ENCODE assay signal across 8 cellular contexts in the genomic region with DNA sequence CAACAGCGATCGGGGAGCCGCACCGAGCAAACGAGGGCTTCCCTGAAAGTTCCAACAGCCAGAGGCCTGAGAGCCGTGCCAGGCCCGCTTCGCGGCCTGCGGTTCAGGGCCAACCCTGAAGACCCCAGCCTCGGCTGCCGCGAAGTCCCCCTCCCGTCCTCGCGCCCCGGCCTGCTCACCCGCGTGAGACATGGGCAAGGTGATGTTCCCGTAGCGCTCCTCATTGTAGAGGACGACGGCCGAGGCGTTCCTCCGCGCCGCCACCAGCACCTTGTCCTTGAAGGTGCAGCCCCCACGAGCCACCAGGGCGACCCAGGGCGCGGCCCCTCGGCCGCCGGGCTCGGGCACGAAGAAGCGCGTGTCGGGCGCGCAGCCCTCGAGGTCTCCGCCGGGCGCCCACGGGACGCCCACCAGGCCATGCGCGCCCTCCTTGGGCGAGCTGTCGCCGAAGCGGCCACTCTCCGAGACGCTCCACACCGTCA. TPM values are rescaled to one million over a fixed set of nuclear protein-coding genes. Genes with fewer than 3 reads are reported as not detected.
A peak's percentile ranks its signal among the peaks of the same experiment; 100 is the strongest.
DNase-seq lines count a peak whose midpoint lies in the region; ATAC-seq and TF ChIP-seq lines count a peak whose summit lies in the region.

No MANE protein-coding gene starts in this region.

- ATAC-seq in GM18511 (IDR thresholded peaks at IDR 0.05; ENCODE audit: unreplicated experiment) (peak; percentile 19), HG02642 (IDR thresholded peaks at IDR 0.05; ENCODE audit: poor library complexity, unreplicated experiment) (peak; percentile 25), Panc1 (peak; percentile 43), body of pancreas (peak; percentile 2)

- H3K27ac ChIP-seq in Panc1 (ENCODE audit: low read length) (peak overlapping the region; percentile 95), body of pancreas (peak overlapping the region; percentile 58 to 93 (median 88))

- 1% methylated on average over 57 of the region's 57 CpGs; no CpG with 5 or more reads in 1 of the 2 donors for WGBS in body of pancreas, 2 donors

- H3K27me3 ChIP-seq in Panc1 (ENCODE audit: control insufficient read depth, insufficient read depth, low read length), result no peaks in the 10 kb centered on the region
- H3K27me3 ChIP-seq in body of pancreas, result no peaks in the 10 kb centered on the region
- no peaks in the 10 kb centered on the region for H3K27me3 ChIP-seq in kidney epithelial cell (ENCODE audit: control insufficient read depth, insufficient read depth, low read length)

- TF ChIP-seq POLR2A in body of pancreas (IDR thresholded peaks at IDR 0.05), result no peak

- H3K9me3 ChIP-seq in Panc1 (ENCODE audit: control insufficient read depth, insufficient read depth, low read depth, low read length), result no peaks in the 10 kb centered on the region
- no peaks in the 10 kb centered on the region for H3K9me3 ChIP-seq in body of pancreas

- intact Hi-C loops in Panc1 (cut with micrococcal nuclease; ENCODE audit: unreplicated experiment), result no loop called here
- intact Hi-C loops in body of pancreas (cut with DNase I), result no loop called here

- DNase-seq in Panc1 (ENCODE audit: low read depth, low spot score) (no peak), body of pancreas (peak; percentile 26 to 37 (median 32)), kidney epithelial cell (ENCODE audit: low read depth) (no peak), COR-L47 (lab: John Stamatoyannopoulos, UW) (no peak), NCI-H510A (lab: John Stamatoyannopoulos, UW) (no peak)
- DNase-seq in stimulated activated naive CD4-positive, alpha-beta T cell (lab: John Stamatoyannopoulos, UW), result peak in 4 of 6 experiments; percentile 15 to 68 (median 45)

- in situ Hi-C loops in Panc1 (cut with HindIII; ENCODE audit: low pct_unique_long_range_greater_than_20kb, low sequenced_read_pairs), result no loop called here

- CTCF ChIA-PET in Panc1 (lab: Charles Lee), result no interaction called here

- H3K4me3 ChIP-seq in Panc1 (ENCODE audit: low read depth in 2 of 2, low read length in 2 of 2), result peak overlapping the region; percentile 86 to 88
- peak overlapping the region; percentile 73 to 86 for H3K4me3 ChIP-seq in body of pancreas
- H3K4me3 ChIP-seq in kidney epithelial cell (ENCODE audit: low read depth, low read length), result peak overlapping the region; percentile 70

- no peak for TF ChIP-seq CTCF in Panc1 (IDR thresholded peaks at IDR 0.05)
- TF ChIP-seq CTCF in body of pancreas (IDR thresholded peaks at IDR 0.05), result no peak
- no peak for TF ChIP-seq CTCF in kidney epithelial cell (IDR thresholded peaks at IDR 0.05; ENCODE audit: insufficient read depth, low read length, poor library complexity, severe bottlenecking)

- H3K4me1 ChIP-seq in Panc1 (ENCODE audit: control insufficient read depth, insufficient read depth, low read length) (peaks cover 17% of the 10 kb centered on the region), body of pancreas (peaks cover 60% of the 10 kb centered on the region)

- no peaks in the 10 kb centered on the region; the same call in 1 of the 2 replicates for H3K36me3 ChIP-seq in Panc1 (ENCODE audit: control insufficient read depth, insufficient read depth, low read length)
- H3K36me3 ChIP-seq in body of pancreas (replicated peaks in 1 of 2; ENCODE audit: insufficient read depth in 1 of 2, low read depth in 2 of 2), result no peaks in the 10 kb centered on the region
- no peaks in the 10 kb centered on the region for H3K36me3 ChIP-seq in kidney epithelial cell (ENCODE audit: control insufficient read depth, insufficient read depth, low read length)

- BruUV-seq in Panc1 (replicated peaks; lab: Mats Ljungman, UMichigan), result no TSS peak

- POLR2A ChIA-PET in Panc1 (lab: Charles Lee), result interaction anchor here (0.6 kb wide), 1 partner anchor 17 kb away, joined by 4 read pairs; no protein-coding TSS in a partner anchor

RNA-seq across cellular contexts. Expression of a gene that starts 0.5 kb away (rescaled TPM):
- total RNA-seq in Panc1 (2021; ENCODE audit: unreplicated experiment) (29.9 TPM), body of pancreas (10 to 100 TPM; 38.6 to 47.7 TPM), kidney epithelial cell (51.6 and 66.2 TPM in 2 replicates)
- polyA plus RNA-seq in Panc1 (2012; ENCODE audit: insufficient read length), result 20.5 TPM

RNA-seq across cellular contexts. Expression of a gene that starts 55.3 kb away (rescaled TPM):
- 58.3 TPM for total RNA-seq in Panc1 (2021; ENCODE audit: unreplicated experiment)
- polyA plus RNA-seq in Panc1 (2012; ENCODE audit: insufficient read length), result 33.0 TPM
- total RNA-seq in body of pancreas, result 10 to 100 TPM; 10.2 to 34.5 TPM
- 51.3 and 62.9 TPM in 2 replicates for total RNA-seq in kidney epithelial cell

Comparison
In these comparisons a context has a peak if more than half of its experiments do, and no peak if none do; other contexts are left out.
1. DNase-seq: peak in body of pancreas (4 of 4) and stimulated activated naive CD4-positive, alpha-beta T cell (4 of 6); none in Panc1 (single experiment), kidney epithelial cell (single experiment), COR-L47 (single experiment) and NCI-H510A (single experiment).
2. Peak in every context shown above with its lines, with median percentiles within 50 percentile points of each other: ATAC-seq and H3K4me3 ChIP-seq.